In genomic region chr10:124093076-124093773, GRCh38 we compare ENCODE assay signal across 1 cellular context.
TF ChIP-seq lines count a peak whose summit lies in the region.

TSS of gene CHST15 (minus strand) at chr10:124093598. CDS start at chr10:124046212, 47,386 bp downstream.

TF ChIP-seq in HepG2, 621 proteins besides CTCF, POLR2A, EP300 and RAD21 (continued from another document and continues in another):
- TF ChIP-seq, protein P1, sequence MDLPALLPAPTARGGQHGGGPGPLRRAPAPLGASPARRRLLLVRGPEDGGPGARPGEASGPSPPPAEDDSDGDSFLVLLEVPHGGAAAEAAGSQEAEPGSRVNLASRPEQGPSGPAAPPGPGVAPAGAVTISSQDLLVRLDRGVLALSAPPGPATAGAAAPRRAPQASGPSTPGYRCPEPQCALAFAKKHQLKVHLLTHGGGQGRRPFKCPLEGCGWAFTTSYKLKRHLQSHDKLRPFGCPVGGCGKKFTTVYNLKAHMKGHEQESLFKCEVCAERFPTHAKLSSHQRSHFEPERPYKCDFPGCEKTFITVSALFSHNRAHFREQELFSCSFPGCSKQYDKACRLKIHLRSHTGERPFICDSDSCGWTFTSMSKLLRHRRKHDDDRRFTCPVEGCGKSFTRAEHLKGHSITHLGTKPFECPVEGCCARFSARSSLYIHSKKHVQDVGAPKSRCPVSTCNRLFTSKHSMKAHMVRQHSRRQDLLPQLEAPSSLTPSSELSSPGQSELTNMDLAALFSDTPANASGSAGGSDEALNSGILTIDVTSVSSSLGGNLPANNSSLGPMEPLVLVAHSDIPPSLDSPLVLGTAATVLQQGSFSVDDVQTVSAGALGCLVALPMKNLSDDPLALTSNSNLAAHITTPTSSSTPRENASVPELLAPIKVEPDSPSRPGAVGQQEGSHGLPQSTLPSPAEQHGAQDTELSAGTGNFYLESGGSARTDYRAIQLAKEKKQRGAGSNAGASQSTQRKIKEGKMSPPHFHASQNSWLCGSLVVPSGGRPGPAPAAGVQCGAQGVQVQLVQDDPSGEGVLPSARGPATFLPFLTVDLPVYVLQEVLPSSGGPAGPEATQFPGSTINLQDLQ (CRISPR knock-in tag; IDR thresholded peaks at IDR 0.05), result no peak
- TF ChIP-seq PBX3 (CRISPR knock-in tag; IDR thresholded peaks at IDR 0.05; ENCODE audit: borderline replicate concordance), result no peak
- no peak for TF ChIP-seq NFIC (IDR thresholded peaks at IDR 0.05; ENCODE audit: low read length)
- TF ChIP-seq NAIF1 (CRISPR knock-in tag; IDR thresholded peaks at IDR 0.05; ENCODE audit: borderline replicate concordance), result no peak
- 0 out of 2 replicates have a peak, but pooled peaks have one; percentile 7 for TF ChIP-seq ZNF616 (CRISPR knock-in tag; IDR thresholded peaks at IDR 0.05; ENCODE audit: low read depth)
- no peak; the same call in none of the 2 replicates for TF ChIP-seq ZNF777 (CRISPR knock-in tag; IDR thresholded peaks at IDR 0.05)
- TF ChIP-seq HNRNPLL (IDR thresholded peaks at IDR 0.05; ENCODE audit: low read depth, low read length, poor library complexity, severe bottlenecking), result peak; percentile 12
- no peak for TF ChIP-seq ZNF205 (CRISPR knock-in tag; IDR thresholded peaks at IDR 0.05)
- no peak for TF ChIP-seq POLR2AphosphoS2 (IDR thresholded peaks at IDR 0.05; ENCODE audit: low read depth, low read length)
- no peak for TF ChIP-seq ELF1 (CRISPR knock-in tag; IDR thresholded peaks at IDR 0.05)
- TF ChIP-seq MLX (CRISPR knock-in tag; IDR thresholded peaks at IDR 0.05), result no peak
- no peak for TF ChIP-seq MIER2 (CRISPR knock-in tag; IDR thresholded peaks at IDR 0.05)
- peak; percentile 37 for TF ChIP-seq ZNF687 (CRISPR knock-in tag; IDR thresholded peaks at IDR 0.05)
- no peak for TF ChIP-seq FIP1L1 (IDR thresholded peaks at IDR 0.05; ENCODE audit: borderline replicate concordance, insufficient read depth, low read depth, low read length)
- TF ChIP-seq FOXK2 (IDR thresholded peaks at IDR 0.05), result no peak
- TF ChIP-seq HNRNPH1 (optimal IDR thresholded peaks at IDR 0.05; ENCODE audit: low read depth, low read length), result no peak
- no peak for TF ChIP-seq ZNF468 (CRISPR knock-in tag; IDR thresholded peaks at IDR 0.05)
- no peak for TF ChIP-seq ZNF703 (CRISPR knock-in tag; IDR thresholded peaks at IDR 0.05; ENCODE audit: borderline replicate concordance)
- TF ChIP-seq SMYD3 (CRISPR knock-in tag; IDR thresholded peaks at IDR 0.05), result no peak
- no peak; the same call in 1 of the 2 replicates for TF ChIP-seq ZNF790 (CRISPR knock-in tag; IDR thresholded peaks at IDR 0.05; ENCODE audit: borderline replicate concordance)
- no peak for TF ChIP-seq ELF4 (CRISPR knock-in tag; IDR thresholded peaks at IDR 0.05; ENCODE audit: borderline replicate concordance)
- no peak for TF ChIP-seq ATF7-NPFF (CRISPR knock-in tag; IDR thresholded peaks at IDR 0.05; ENCODE audit: low read depth)
- TF ChIP-seq, protein P2, sequence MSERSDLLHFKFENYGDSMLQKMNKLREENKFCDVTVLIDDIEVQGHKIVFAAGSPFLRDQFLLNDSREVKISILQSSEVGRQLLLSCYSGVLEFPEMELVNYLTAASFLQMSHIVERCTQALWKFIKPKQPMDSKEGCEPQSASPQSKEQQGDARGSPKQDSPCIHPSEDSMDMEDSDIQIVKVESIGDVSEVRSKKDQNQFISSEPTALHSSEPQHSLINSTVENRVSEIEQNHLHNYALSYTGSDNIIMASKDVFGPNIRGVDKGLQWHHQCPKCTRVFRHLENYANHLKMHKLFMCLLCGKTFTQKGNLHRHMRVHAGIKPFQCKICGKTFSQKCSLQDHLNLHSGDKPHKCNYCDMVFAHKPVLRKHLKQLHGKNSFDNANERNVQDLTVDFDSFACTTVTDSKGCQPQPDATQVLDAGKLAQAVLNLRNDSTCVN (CRISPR knock-in tag; IDR thresholded peaks at IDR 0.05; ENCODE audit: borderline replicate concordance), result no peak
- TF ChIP-seq SYNCRIP (IDR thresholded peaks at IDR 0.05; ENCODE audit: insufficient read depth, low read depth, low read length), result no peak
- no peak for TF ChIP-seq SP140L (CRISPR knock-in tag; IDR thresholded peaks at IDR 0.05; ENCODE audit: borderline replicate concordance)
- TF ChIP-seq MLXIP (CRISPR knock-in tag; IDR thresholded peaks at IDR 0.05; ENCODE audit: borderline replicate concordance), result no peak
- TF ChIP-seq, protein P3, sequence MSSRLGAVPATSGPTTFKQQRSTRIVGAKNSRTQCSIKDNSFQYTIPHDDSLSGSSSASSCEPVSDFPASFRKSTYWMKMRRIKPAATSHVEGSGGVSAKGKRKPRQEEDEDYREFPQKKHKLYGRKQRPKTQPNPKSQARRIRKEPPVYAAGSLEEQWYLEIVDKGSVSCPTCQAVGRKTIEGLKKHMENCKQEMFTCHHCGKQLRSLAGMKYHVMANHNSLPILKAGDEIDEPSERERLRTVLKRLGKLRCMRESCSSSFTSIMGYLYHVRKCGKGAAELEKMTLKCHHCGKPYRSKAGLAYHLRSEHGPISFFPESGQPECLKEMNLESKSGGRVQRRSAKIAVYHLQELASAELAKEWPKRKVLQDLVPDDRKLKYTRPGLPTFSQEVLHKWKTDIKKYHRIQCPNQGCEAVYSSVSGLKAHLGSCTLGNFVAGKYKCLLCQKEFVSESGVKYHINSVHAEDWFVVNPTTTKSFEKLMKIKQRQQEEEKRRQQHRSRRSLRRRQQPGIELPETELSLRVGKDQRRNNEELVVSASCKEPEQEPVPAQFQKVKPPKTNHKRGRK (CRISPR knock-in tag; IDR thresholded peaks at IDR 0.05), result no peak
- no peak for TF ChIP-seq KLF9 (CRISPR knock-in tag; IDR thresholded peaks at IDR 0.05; ENCODE audit: low read depth)
- peak; percentile 36; the same call in 1 of the 2 replicates for TF ChIP-seq ZFY (CRISPR knock-in tag; IDR thresholded peaks at IDR 0.05)
- TF ChIP-seq ZFP62 (CRISPR knock-in tag; IDR thresholded peaks at IDR 0.05), result no peak
- no peak for TF ChIP-seq PRMT3 (CRISPR knock-in tag; IDR thresholded peaks at IDR 0.05; ENCODE audit: borderline replicate concordance, low read depth)
- TF ChIP-seq XBP1 (CRISPR knock-in tag; IDR thresholded peaks at IDR 0.05), result no peak
- peak; percentile 87 for TF ChIP-seq ARID5B (CRISPR knock-in tag; IDR thresholded peaks at IDR 0.05)
- TF ChIP-seq ZBTB4 (CRISPR knock-in tag; IDR thresholded peaks at IDR 0.05; ENCODE audit: borderline replicate concordance), result no peak
